In the genomic region with DNA sequence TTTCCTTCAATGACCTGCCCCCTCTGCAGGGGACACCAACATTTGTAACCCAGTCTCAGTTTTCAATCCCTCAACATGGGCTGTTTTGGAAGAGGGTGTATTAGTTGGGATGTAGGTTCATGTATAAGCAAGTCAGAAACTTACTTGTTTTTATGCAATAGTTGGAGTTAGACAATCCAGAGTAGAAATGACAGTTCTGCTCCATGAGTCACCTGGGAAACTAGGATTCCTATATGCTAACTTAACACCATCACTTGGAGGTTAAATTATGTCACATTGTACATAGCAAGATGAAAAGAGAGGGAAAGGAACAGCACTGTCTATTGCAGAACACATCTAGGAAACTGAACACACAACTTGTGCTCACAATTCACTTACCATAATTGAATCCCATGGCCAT, we compare ENCODE assay signal across 17 cellular contexts.
A peak's percentile ranks its signal among the peaks of the same experiment; 100 is the strongest.
DNase-seq lines count a peak whose midpoint lies in the region; ATAC-seq and TF ChIP-seq lines count a peak whose summit lies in the region.
"Had no signal": no experiment of that assay in that cellular context is flagged by ENCODE, and none has a peak within 500 bp of the region (broad histone marks: within the 10 kb centered on the region; RNA-seq: fewer than 3 reads in every experiment).

No MANE protein-coding gene starts in this region.

- DNase-seq in EL (peak; percentile 12), RWPE2 (ENCODE audit: low spot score) (no peak), osteoblast (ENCODE audit: insufficient read length, low spot score, missing footprints) (peak; percentile 49), NCI-H2107 treated with DMSO at 0.1 percent for 48 hours (lab: John Stamatoyannopoulos, UW; ENCODE audit: unreplicated experiment) (no peak), NCI-H2081 (lab: John Stamatoyannopoulos, UW) (no peak)
- DNase-seq in stimulated activated naive CD8-positive, alpha-beta T cell treated with anti-CD3 and anti-CD28 coated beads, Interleukin-15, amount 100 ng/mL, for 72 hours = no peak
- DNase-seq: Calu3; CD8-positive, alpha-beta T cell; DMS79 treated with DMSO at 0.1 percent for 48 hours; GDM1; GM23248; IMR-90 had no signal

- H3K4me3 ChIP-seq in RWPE2 (ENCODE audit: severe bottlenecking) (no peak overlapping the region), osteoblast (ENCODE audit: insufficient read depth, low read length) (no peak overlapping the region)
- H3K4me3 ChIP-seq: BLaER1 treated with 17β-estradiol and CSF1 and Interleukin-3, amounts not matched to agents 10 nM and 100 nM; GM23248; HAP-1 had no signal

- H3K4me2 ChIP-seq in osteoblast (ENCODE audit: insufficient read depth, low read length) = no peak overlapping the region

- H3K36me3 ChIP-seq in RWPE2 (ENCODE audit: low read depth) = no peaks in the 10 kb centered on the region
- no peaks in the 10 kb centered on the region for H3K36me3 ChIP-seq in osteoblast (ENCODE audit: insufficient read depth, low read length)
- H3K36me3 ChIP-seq: BLaER1 treated with 17β-estradiol and CSF1 and Interleukin-3, amounts not matched to agents 10 nM and 100 nM; HAP-1 had no signal

- 0 out of 3 replicates have a peak, but pooled peaks have one; percentile 29 for ATAC-seq in RWPE2 (ENCODE audit: low read depth)
- peak; percentile 22 for ATAC-seq in esophagus mucosa
- no peak for ATAC-seq in stimulated activated naive CD8-positive, alpha-beta T cell treated with anti-CD3 and anti-CD28 coated beads, Interleukin-15, amount 100 ng/mL, for 72 hours
- ATAC-seq: CD8-positive, alpha-beta T cell had no signal

- H3K27me3 Mint-ChIP-seq in stimulated activated naive CD8-positive, alpha-beta T cell treated with anti-CD3 and anti-CD28 coated beads, Interleukin-15, amount 100 ng/mL, for 72 hours = no peaks in the 10 kb centered on the region
- H3K27me3 Mint-ChIP-seq: B cell had no signal

- H3K9me3 Mint-ChIP-seq in stimulated activated naive CD8-positive, alpha-beta T cell treated with anti-CD3 and anti-CD28 coated beads, Interleukin-15, amount 100 ng/mL, for 72 hours = peaks cover 9 to 31% of the 10 kb centered on the region in 2 donors

- no peak for TF ChIP-seq CTCF in RWPE2 (IDR thresholded peaks at IDR 0.05; ENCODE audit: poor library complexity, severe bottlenecking)
- no peak for TF ChIP-seq CTCF in osteoblast (IDR thresholded peaks at IDR 0.05; ENCODE audit: extremely low read depth, low read depth, low read length)

- no peaks in the 10 kb centered on the region for H3K4me1 Mint-ChIP-seq in stimulated activated naive CD8-positive, alpha-beta T cell treated with anti-CD3 and anti-CD28 coated beads, Interleukin-15, amount 100 ng/mL, for 72 hours

- no peak overlapping the region for H3K27ac ChIP-seq in RWPE2 (ENCODE audit: poor library complexity, severe bottlenecking)
- H3K27ac ChIP-seq in osteoblast (ENCODE audit: low read depth, low read length) = no peak overlapping the region
- H3K27ac ChIP-seq: BLaER1 treated with 17β-estradiol and CSF1 and Interleukin-3, amounts not matched to agents 10 nM and 100 nM; GM23248; HL-60 had no signal

- H3K79me2 ChIP-seq in osteoblast (ENCODE audit: insufficient read depth, low read length) = no peaks in the 10 kb centered on the region

- H3K27ac Mint-ChIP-seq in stimulated activated naive CD8-positive, alpha-beta T cell treated with anti-CD3 and anti-CD28 coated beads, Interleukin-15, amount 100 ng/mL, for 72 hours = no peak overlapping the region
- H3K27ac Mint-ChIP-seq: B cell; CD8-positive, alpha-beta T cell had no signal

- no peak overlapping the region for H2AFZ ChIP-seq in osteoblast (ENCODE audit: low read length)
- H2AFZ ChIP-seq: GM23248 had no signal

- H3K4me1 ChIP-seq in RWPE2 (ENCODE audit: insufficient read depth, poor library complexity, severe bottlenecking) = no peaks in the 10 kb centered on the region
- H3K4me1 ChIP-seq in osteoblast (ENCODE audit: insufficient read depth, low read length) = no peaks in the 10 kb centered on the region

- no peaks in the 10 kb centered on the region for H3K9me3 ChIP-seq in RWPE2 (ENCODE audit: severe bottlenecking)
- H3K9me3 ChIP-seq in osteoblast (ENCODE audit: low read depth, low read length) = no peaks in the 10 kb centered on the region
- H3K9me3 ChIP-seq: HAP-1 had no signal

- no peaks in the 10 kb centered on the region for H4K20me1 ChIP-seq in osteoblast (ENCODE audit: insufficient read depth, low read length)
- H4K20me1 ChIP-seq: BLaER1 treated with 17β-estradiol and CSF1 and Interleukin-3, amounts not matched to agents 10 nM and 100 nM had no signal

- no peaks in the 10 kb centered on the region for H3K27me3 ChIP-seq in RWPE2 (ENCODE audit: insufficient read depth, poor library complexity, severe bottlenecking)
- no peaks in the 10 kb centered on the region for H3K27me3 ChIP-seq in osteoblast (ENCODE audit: insufficient read depth, low read length)
- H3K27me3 ChIP-seq: BLaER1 treated with 17β-estradiol and CSF1 and Interleukin-3, amounts not matched to agents 10 nM and 100 nM had no signal

- H3K4me3 Mint-ChIP-seq in stimulated activated naive CD8-positive, alpha-beta T cell treated with anti-CD3 and anti-CD28 coated beads, Interleukin-15, amount 100 ng/mL, for 72 hours = no peak overlapping the region
- H3K4me3 Mint-ChIP-seq: B cell; CD8-positive, alpha-beta T cell had no signal

Comparison
In these comparisons a context has a peak if more than half of its experiments do, and no peak if none do; other contexts are left out.
1. DNase-seq: peak in EL (single experiment) and osteoblast (single experiment); none in RWPE2 (single experiment), NCI-H2107 treated with DMSO at 0.1 percent for 48 hours (single experiment), stimulated activated naive CD8-positive, alpha-beta T cell treated with anti-CD3 and anti-CD28 coated beads, Interleukin-15, amount 100 ng/mL, for 72 hours (0 of 2) and NCI-H2081 (0 of 2).